In the genomic region with DNA sequence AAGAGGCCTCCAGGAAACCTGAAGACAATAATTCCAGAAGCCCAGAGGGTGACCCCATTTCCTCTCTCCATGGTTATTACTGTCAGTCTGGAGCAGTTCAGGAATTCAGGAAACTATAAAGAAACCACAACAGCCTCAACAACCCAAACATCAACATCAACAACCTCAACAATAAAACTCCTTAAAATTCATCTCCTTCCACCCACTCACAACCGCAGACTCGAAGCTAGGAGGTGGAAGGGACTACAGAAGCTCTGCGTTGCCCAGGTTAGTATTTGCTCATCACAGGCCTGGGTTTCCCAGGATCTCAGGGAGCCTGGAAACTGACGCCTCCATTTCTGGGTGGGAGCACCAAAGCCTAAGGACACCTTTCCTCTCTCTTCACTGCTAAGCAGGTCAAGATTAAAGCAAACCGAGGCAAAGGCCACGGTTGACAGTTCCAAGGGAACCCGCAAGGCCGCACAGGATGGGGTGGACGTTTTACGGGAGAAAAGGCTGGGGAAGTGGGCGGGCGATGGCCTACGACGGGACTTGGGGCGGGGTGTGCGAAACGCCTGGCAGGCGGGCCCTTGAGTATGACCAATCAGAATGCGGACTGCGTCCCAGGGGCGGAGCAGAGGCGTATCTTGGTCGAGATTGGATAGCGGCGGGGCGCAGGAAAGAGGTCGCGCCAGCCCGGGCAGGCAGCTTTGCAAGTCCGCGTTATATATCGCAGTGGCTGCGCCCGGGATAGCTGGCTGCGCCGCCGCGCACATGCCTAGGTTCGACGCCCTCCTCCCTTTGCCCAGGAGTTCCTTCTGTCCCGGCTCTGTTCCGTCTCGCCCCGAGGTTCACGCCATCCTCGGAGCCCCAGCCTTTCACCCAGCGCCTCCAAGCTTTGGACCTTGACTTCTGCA, we compare ENCODE assay signal across 1 cellular context.
TF ChIP-seq lines count a peak whose summit lies in the region.

A gene with protein sequence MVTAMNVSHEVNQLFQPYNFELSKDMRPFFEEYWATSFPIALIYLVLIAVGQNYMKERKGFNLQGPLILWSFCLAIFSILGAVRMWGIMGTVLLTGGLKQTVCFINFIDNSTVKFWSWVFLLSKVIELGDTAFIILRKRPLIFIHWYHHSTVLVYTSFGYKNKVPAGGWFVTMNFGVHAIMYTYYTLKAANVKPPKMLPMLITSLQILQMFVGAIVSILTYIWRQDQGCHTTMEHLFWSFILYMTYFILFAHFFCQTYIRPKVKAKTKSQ (plus strand): TSS at position 654 of the 896 bp plus-strand sequence. CDS start 250 bp downstream, outside the sequence.

TF ChIP-seq in HepG2, 621 proteins besides CTCF, POLR2A, EP300 and RAD21 (continued from another document and continues in another):
- TF ChIP-seq ZNF44 (CRISPR knock-in tag; IDR thresholded peaks at IDR 0.05) (peak; percentile 88; the same call in 1 of the 2 replicates), ZNF891 (CRISPR knock-in tag; IDR thresholded peaks at IDR 0.05) (peak; percentile 80; the same call in 1 of the 2 replicates), ZNF747 (CRISPR knock-in tag; IDR thresholded peaks at IDR 0.05; ENCODE audit: borderline replicate concordance) (0 out of 2 replicates have a peak, but pooled peaks have one; percentile 81), ZNF672 (CRISPR knock-in tag; IDR thresholded peaks at IDR 0.05) (no peak), MED1 (CRISPR knock-in tag; IDR thresholded peaks at IDR 0.05) (peak; percentile 49; the same call in 1 of the 2 replicates), ZBTB7A (CRISPR knock-in tag; IDR thresholded peaks at IDR 0.05) (peak; percentile 81), NONO (IDR thresholded peaks at IDR 0.05) (no peak), NONO (CRISPR knock-in tag; conservative IDR thresholded peaks at IDR 0.05) (peak; percentile 56; the same call in 1 of the 2 replicates), ZNF10 (CRISPR knock-in tag; IDR thresholded peaks at IDR 0.05; ENCODE audit: borderline replicate concordance, low read depth) (no peak), HNF4G (IDR thresholded peaks at IDR 0.05; ENCODE audit: borderline replicate concordance, low read depth, low read length) (no peak), HNF4G (CRISPR knock-in tag; IDR thresholded peaks at IDR 0.05; ENCODE audit: borderline replicate concordance, low read depth) (no peak), ZNF225 (CRISPR knock-in tag; IDR thresholded peaks at IDR 0.05) (0 out of 2 replicates have a peak, but pooled peaks have one; percentile 59), HCFC1 (IDR thresholded peaks at IDR 0.05; ENCODE audit: low read depth, low read length) (no peak), ZSCAN21 (CRISPR knock-in tag; IDR thresholded peaks at IDR 0.05; ENCODE audit: borderline replicate concordance) (peak; percentile 98), PTBP1 (IDR thresholded peaks at IDR 0.05; ENCODE audit: low read depth, low read length, poor library complexity, severe bottlenecking) (peak; percentile 40)
- TF ChIP-seq, protein P1, sequence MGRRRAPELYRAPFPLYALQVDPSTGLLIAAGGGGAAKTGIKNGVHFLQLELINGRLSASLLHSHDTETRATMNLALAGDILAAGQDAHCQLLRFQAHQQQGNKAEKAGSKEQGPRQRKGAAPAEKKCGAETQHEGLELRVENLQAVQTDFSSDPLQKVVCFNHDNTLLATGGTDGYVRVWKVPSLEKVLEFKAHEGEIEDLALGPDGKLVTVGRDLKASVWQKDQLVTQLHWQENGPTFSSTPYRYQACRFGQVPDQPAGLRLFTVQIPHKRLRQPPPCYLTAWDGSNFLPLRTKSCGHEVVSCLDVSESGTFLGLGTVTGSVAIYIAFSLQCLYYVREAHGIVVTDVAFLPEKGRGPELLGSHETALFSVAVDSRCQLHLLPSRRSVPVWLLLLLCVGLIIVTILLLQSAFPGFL (CRISPR knock-in tag; IDR thresholded peaks at IDR 0.05), result no peak
- TF ChIP-seq, protein P2, sequence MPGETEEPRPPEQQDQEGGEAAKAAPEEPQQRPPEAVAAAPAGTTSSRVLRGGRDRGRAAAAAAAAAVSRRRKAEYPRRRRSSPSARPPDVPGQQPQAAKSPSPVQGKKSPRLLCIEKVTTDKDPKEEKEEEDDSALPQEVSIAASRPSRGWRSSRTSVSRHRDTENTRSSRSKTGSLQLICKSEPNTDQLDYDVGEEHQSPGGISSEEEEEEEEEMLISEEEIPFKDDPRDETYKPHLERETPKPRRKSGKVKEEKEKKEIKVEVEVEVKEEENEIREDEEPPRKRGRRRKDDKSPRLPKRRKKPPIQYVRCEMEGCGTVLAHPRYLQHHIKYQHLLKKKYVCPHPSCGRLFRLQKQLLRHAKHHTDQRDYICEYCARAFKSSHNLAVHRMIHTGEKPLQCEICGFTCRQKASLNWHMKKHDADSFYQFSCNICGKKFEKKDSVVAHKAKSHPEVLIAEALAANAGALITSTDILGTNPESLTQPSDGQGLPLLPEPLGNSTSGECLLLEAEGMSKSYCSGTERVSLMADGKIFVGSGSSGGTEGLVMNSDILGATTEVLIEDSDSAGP (CRISPR knock-in tag; IDR thresholded peaks at IDR 0.05; ENCODE audit: borderline replicate concordance), result peak; percentile 86
- TF ChIP-seq, protein P3, sequence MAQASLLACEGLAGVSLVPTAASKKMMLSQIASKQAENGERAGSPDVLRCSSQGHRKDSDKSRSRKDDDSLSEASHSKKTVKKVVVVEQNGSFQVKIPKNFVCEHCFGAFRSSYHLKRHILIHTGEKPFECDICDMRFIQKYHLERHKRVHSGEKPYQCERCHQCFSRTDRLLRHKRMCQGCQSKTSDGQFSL (CRISPR knock-in tag; IDR thresholded peaks at IDR 0.05), result no peak
- TF ChIP-seq, protein P4, sequence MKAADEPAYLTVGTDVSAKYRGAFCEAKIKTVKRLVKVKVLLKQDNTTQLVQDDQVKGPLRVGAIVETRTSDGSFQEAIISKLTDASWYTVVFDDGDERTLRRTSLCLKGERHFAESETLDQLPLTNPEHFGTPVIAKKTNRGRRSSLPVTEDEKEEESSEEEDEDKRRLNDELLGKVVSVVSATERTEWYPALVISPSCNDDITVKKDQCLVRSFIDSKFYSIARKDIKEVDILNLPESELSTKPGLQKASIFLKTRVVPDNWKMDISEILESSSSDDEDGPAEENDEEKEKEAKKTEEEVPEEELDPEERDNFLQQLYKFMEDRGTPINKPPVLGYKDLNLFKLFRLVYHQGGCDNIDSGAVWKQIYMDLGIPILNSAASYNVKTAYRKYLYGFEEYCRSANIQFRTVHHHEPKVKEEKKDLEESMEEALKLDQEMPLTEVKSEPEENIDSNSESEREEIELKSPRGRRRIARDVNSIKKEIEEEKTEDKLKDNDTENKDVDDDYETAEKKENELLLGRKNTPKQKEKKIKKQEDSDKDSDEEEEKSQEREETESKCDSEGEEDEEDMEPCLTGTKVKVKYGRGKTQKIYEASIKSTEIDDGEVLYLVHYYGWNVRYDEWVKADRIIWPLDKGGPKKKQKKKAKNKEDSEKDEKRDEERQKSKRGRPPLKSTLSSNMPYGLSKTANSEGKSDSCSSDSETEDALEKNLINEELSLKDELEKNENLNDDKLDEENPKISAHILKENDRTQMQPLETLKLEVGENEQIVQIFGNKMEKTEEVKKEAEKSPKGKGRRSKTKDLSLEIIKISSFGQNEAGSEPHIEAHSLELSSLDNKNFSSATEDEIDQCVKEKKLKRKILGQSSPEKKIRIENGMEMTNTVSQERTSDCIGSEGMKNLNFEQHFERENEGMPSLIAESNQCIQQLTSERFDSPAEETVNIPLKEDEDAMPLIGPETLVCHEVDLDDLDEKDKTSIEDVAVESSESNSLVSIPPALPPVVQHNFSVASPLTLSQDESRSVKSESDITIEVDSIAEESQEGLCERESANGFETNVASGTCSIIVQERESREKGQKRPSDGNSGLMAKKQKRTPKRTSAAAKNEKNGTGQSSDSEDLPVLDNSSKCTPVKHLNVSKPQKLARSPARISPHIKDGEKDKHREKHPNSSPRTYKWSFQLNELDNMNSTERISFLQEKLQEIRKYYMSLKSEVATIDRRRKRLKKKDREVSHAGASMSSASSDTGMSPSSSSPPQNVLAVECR (CRISPR knock-in tag; IDR thresholded peaks at IDR 0.05; ENCODE audit: borderline replicate concordance), result peak; percentile 74; the same call in 1 of the 2 replicates
- TF ChIP-seq, protein P5, sequence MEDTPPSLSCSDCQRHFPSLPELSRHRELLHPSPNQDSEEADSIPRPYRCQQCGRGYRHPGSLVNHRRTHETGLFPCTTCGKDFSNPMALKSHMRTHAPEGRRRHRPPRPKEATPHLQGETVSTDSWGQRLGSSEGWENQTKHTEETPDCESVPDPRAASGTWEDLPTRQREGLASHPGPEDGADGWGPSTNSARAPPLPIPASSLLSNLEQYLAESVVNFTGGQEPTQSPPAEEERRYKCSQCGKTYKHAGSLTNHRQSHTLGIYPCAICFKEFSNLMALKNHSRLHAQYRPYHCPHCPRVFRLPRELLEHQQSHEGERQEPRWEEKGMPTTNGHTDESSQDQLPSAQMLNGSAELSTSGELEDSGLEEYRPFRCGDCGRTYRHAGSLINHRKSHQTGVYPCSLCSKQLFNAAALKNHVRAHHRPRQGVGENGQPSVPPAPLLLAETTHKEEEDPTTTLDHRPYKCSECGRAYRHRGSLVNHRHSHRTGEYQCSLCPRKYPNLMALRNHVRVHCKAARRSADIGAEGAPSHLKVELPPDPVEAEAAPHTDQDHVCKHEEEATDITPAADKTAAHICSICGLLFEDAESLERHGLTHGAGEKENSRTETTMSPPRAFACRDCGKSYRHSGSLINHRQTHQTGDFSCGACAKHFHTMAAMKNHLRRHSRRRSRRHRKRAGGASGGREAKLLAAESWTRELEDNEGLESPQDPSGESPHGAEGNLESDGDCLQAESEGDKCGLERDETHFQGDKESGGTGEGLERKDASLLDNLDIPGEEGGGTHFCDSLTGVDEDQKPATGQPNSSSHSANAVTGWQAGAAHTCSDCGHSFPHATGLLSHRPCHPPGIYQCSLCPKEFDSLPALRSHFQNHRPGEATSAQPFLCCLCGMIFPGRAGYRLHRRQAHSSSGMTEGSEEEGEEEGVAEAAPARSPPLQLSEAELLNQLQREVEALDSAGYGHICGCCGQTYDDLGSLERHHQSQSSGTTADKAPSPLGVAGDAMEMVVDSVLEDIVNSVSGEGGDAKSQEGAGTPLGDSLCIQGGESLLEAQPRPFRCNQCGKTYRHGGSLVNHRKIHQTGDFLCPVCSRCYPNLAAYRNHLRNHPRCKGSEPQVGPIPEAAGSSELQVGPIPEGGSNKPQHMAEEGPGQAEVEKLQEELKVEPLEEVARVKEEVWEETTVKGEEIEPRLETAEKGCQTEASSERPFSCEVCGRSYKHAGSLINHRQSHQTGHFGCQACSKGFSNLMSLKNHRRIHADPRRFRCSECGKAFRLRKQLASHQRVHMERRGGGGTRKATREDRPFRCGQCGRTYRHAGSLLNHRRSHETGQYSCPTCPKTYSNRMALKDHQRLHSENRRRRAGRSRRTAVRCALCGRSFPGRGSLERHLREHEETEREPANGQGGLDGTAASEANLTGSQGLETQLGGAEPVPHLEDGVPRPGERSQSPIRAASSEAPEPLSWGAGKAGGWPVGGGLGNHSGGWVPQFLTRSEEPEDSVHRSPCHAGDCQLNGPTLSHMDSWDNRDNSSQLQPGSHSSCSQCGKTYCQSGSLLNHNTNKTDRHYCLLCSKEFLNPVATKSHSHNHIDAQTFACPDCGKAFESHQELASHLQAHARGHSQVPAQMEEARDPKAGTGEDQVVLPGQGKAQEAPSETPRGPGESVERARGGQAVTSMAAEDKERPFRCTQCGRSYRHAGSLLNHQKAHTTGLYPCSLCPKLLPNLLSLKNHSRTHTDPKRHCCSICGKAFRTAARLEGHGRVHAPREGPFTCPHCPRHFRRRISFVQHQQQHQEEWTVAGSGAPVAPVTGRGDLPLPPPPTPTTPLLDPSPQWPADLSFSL (CRISPR knock-in tag; IDR thresholded peaks at IDR 0.05), result no peak
- TF ChIP-seq, protein P6, sequence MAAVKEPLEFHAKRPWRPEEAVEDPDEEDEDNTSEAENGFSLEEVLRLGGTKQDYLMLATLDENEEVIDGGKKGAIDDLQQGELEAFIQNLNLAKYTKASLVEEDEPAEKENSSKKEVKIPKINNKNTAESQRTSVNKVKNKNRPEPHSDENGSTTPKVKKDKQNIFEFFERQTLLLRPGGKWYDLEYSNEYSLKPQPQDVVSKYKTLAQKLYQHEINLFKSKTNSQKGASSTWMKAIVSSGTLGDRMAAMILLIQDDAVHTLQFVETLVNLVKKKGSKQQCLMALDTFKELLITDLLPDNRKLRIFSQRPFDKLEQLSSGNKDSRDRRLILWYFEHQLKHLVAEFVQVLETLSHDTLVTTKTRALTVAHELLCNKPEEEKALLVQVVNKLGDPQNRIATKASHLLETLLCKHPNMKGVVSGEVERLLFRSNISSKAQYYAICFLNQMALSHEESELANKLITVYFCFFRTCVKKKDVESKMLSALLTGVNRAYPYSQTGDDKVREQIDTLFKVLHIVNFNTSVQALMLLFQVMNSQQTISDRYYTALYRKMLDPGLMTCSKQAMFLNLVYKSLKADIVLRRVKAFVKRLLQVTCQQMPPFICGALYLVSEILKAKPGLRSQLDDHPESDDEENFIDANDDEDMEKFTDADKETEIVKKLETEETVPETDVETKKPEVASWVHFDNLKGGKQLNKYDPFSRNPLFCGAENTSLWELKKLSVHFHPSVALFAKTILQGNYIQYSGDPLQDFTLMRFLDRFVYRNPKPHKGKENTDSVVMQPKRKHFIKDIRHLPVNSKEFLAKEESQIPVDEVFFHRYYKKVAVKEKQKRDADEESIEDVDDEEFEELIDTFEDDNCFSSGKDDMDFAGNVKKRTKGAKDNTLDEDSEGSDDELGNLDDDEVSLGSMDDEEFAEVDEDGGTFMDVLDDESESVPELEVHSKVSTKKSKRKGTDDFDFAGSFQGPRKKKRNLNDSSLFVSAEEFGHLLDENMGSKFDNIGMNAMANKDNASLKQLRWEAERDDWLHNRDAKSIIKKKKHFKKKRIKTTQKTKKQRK (IDR thresholded peaks at IDR 0.05; ENCODE audit: low read length), result no peak
- TF ChIP-seq, protein P7, sequence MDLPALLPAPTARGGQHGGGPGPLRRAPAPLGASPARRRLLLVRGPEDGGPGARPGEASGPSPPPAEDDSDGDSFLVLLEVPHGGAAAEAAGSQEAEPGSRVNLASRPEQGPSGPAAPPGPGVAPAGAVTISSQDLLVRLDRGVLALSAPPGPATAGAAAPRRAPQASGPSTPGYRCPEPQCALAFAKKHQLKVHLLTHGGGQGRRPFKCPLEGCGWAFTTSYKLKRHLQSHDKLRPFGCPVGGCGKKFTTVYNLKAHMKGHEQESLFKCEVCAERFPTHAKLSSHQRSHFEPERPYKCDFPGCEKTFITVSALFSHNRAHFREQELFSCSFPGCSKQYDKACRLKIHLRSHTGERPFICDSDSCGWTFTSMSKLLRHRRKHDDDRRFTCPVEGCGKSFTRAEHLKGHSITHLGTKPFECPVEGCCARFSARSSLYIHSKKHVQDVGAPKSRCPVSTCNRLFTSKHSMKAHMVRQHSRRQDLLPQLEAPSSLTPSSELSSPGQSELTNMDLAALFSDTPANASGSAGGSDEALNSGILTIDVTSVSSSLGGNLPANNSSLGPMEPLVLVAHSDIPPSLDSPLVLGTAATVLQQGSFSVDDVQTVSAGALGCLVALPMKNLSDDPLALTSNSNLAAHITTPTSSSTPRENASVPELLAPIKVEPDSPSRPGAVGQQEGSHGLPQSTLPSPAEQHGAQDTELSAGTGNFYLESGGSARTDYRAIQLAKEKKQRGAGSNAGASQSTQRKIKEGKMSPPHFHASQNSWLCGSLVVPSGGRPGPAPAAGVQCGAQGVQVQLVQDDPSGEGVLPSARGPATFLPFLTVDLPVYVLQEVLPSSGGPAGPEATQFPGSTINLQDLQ (CRISPR knock-in tag; IDR thresholded peaks at IDR 0.05), result peak; percentile 78; the same call in 1 of the 2 replicates
